ENCODE assay signal across 8 cellular contexts in genomic region chr7:29194594-29195417, GRCh38. TPM values are rescaled to one million over a fixed set of nuclear protein-coding genes. Genes with fewer than 3 reads are reported as not detected.
DNase-seq lines count a peak whose midpoint lies in the region; ATAC-seq, FAIRE-seq and TF ChIP-seq lines count a peak whose summit lies in the region.

TSS of gene CHN2 (plus strand) at chr7:29194775.

- TF ChIP-seq POLR2A in HepG2 (IDR thresholded peaks at IDR 0.05; ENCODE audit: insufficient read depth in 1 of 2, low read depth in 2 of 2, low read length in 2 of 2) (peak in 1 of 2 experiments; percentile 75; a peak in 2 of 4 replicates), GM12891 (IDR thresholded peaks at IDR 0.05; ENCODE audit: low read depth, low read length) (no peak)

- H3K9me3 Mint-ChIP-seq in activated B cell treated with CpG ODN at 0.5 μM for 24 hours = no peaks in the 10 kb centered on the region

- H3K4me1 Mint-ChIP-seq in activated B cell treated with CpG ODN at 0.5 μM for 24 hours = peaks cover 21% of the 10 kb centered on the region

- intact Hi-C loops in activated B cell treated with CpG ODN at 0.5 μM for 24 hours (cut with micrococcal nuclease) (no loop called here), HepG2 (cut with micrococcal nuclease; ENCODE audit: unreplicated experiment) (loop anchor here (5.0 kb wide), 4 partner anchors 32 to 747 kb away; no protein-coding TSS in a partner anchor)

- H3K4me3 ChIP-seq in HepG2 (replicated peaks in 1 of 3; ENCODE audit: insufficient read depth in 1 of 3, low read depth in 2 of 3, low read length in 3 of 3) = peak within 1 kb of the TSS; percentile 92 to 98 (median 98)

- TF ChIP-seq RAD21 in HepG2 (CRISPR knock-in tag; IDR thresholded peaks at IDR 0.05) = no peak; the same call in none of the 2 replicates

- peaks cover 42% of the 10 kb centered on the region for H3K27me3 Mint-ChIP-seq in activated B cell treated with CpG ODN at 0.5 μM for 24 hours

- CTCF ChIA-PET in activated B cell treated with CpG ODN at 0.5 μM for 24 hours (lab: Charles Lee) (no interaction called here), HepG2 (lab: Yijun Ruan, JAX; ENCODE audit: low intra/inter-chr PET ratio, low total read pairs) (no interaction called here)

- peak within 1 kb of the TSS; percentile 79 for H3K4me3 Mint-ChIP-seq in activated B cell treated with CpG ODN at 0.5 μM for 24 hours

- H3K4me1 ChIP-seq in HepG2 (ENCODE audit: insufficient read depth, low read length) = peaks cover 80% of the 10 kb centered on the region

- peak within 1 kb of the TSS; percentile 92 for H3K4me2 ChIP-seq in HepG2 (ENCODE audit: low read depth, low read length)

- TF ChIP-seq EP300 in HepG2 (IDR thresholded peaks at IDR 0.05; ENCODE audit: low read depth in 2 of 2, low read length in 2 of 2) (no peak), HepG2 (CRISPR knock-in tag; IDR thresholded peaks at IDR 0.05; ENCODE audit: borderline replicate concordance) (no peak)

- H3K79me2 ChIP-seq in HepG2 (ENCODE audit: insufficient read depth, low read length) = peaks cover 60% of the 10 kb centered on the region

- no peak within 1 kb of the TSS for H3K27ac Mint-ChIP-seq in activated B cell treated with CpG ODN at 0.5 μM for 24 hours

- no peaks in the 10 kb centered on the region for H3K36me3 Mint-ChIP-seq in activated B cell treated with CpG ODN at 0.5 μM for 24 hours (ENCODE audit: low read depth)

- H3K27me3 ChIP-seq in HepG2 (ENCODE audit: control insufficient read depth in 1 of 2, insufficient read depth in 2 of 2, low read length in 2 of 2) = no peaks in the 10 kb centered on the region; a peak in 1 of 5 replicates

- no peaks in the 10 kb centered on the region for H3K9me3 ChIP-seq in HepG2 (ENCODE audit: low read length)

- TF ChIP-seq CTCF in activated B cell treated with CpG ODN at 0.5 μM for 24 hours (IDR thresholded peaks at IDR 0.05) (no peak), HepG2 (CRISPR knock-in tag; IDR thresholded peaks at IDR 0.05) (peak; percentile 40; the same call in 1 of the 2 replicates)

- in situ Hi-C loops in HepG2 (cut with HindIII; ENCODE audit: extremely low pct_ligation_motif_present, low pct_unique_long_range_greater_than_20kb) = loop anchor here (5.0 kb wide), 1 partner anchor 142 kb away; no protein-coding TSS in a partner anchor

- DNase-seq in NCI-H146 treated with DMSO at 0.1 percent for 48 hours (lab: John Stamatoyannopoulos, UW; ENCODE audit: unreplicated experiment) = peak; percentile 58
- peak; percentile 26 for DNase-seq in activated B cell treated with CpG ODN at 0.5 μM for 24 hours
- peak; percentile 73 for DNase-seq in HepG2 (ENCODE audit: low spot score)
- DNase-seq in stimulated activated CD4-positive, alpha-beta T cell treated with anti-CD3 and anti-CD28 coated beads, Interleukin-2, amount 100 ng/mL, for 48 hours = peak; percentile 6 to 16
- no peak for DNase-seq in GM12891 (ENCODE audit: insufficient read length, low spot score)

- 0% methylated on average over 16 of the region's 88 CpGs for WGBS in HepG2 (ENCODE audit: low lambda C conversion rate)

- peak within 1 kb of the TSS; percentile 31 for H3K27ac ChIP-seq in cingulate gyrus (ENCODE audit: low read depth, low read length)
- H3K27ac ChIP-seq in HepG2 (ENCODE audit: extremely low read length, insufficient read depth, low read length) = peak within 1 kb of the TSS; percentile 88

- peak; percentile 52 for ATAC-seq in GM18498 (IDR thresholded peaks at IDR 0.05; ENCODE audit: unreplicated experiment)
- peak; percentile 69 for ATAC-seq in activated B cell treated with CpG ODN at 0.5 μM for 24 hours (ENCODE audit: low read depth)
- peak; percentile 78 for ATAC-seq in HepG2
- no peak for ATAC-seq in HG03025 (IDR thresholded peaks at IDR 0.05; ENCODE audit: low FRiP score, unreplicated experiment)

- H3K9ac ChIP-seq in HepG2 (ENCODE audit: insufficient read depth, low read depth, low read length) = peak within 1 kb of the TSS; percentile 91

- peak within 1 kb of the TSS; percentile 54 for H2AFZ ChIP-seq in HepG2 (ENCODE audit: low read length)

- FAIRE-seq in HepG2 (lab: Jason Lieb, UNC) (no peak), GM12891 (lab: Jason Lieb, UNC) (no peak)

- POLR2A ChIA-PET in activated B cell treated with CpG ODN at 0.5 μM for 24 hours (lab: Charles Lee) = no interaction called here
- POLR2A ChIA-PET in HepG2 (lab: Yijun Ruan, JAX) = interaction anchor here (0.6 to 5.9 kb wide), 10 partner anchors 10 to 110 kb away, joined by 3 to 42 read pairs (median 3); no protein-coding TSS in a partner anchor

- H4K20me1 ChIP-seq in HepG2 (ENCODE audit: insufficient read depth, low read length) = no peaks in the 10 kb centered on the region; the same call in 1 of the 2 replicates

- BruUV-seq in HepG2 (replicated peaks; lab: Mats Ljungman, UMichigan) = no TSS peak

- H3K36me3 ChIP-seq in HepG2 (replicated peaks in 1 of 2; ENCODE audit: control insufficient read depth in 1 of 2, insufficient read depth in 2 of 2, low read length in 2 of 2) = no peaks in the 10 kb centered on the region

TF ChIP-seq in HepG2, 621 proteins besides CTCF, POLR2A, EP300 and RAD21 (continues in another document):
- TF ChIP-seq ZNF235 (CRISPR knock-in tag; IDR thresholded peaks at IDR 0.05; ENCODE audit: borderline replicate concordance) (peak; percentile 92; the same call in 1 of the 2 replicates), SPEN (CRISPR knock-in tag; IDR thresholded peaks at IDR 0.05; ENCODE audit: low read depth) (peak; percentile 26; the same call in 1 of the 2 replicates), HDAC6 (IDR thresholded peaks at IDR 0.05; ENCODE audit: low read depth, low read length) (no peak), ZNF780A (CRISPR knock-in tag; IDR thresholded peaks at IDR 0.05) (0 out of 2 replicates have a peak, but pooled peaks have one; percentile 27), THAP11 (CRISPR knock-in tag; IDR thresholded peaks at IDR 0.05) (peak; percentile 51; the same call in 1 of the 2 replicates), ATF4 (CRISPR knock-in tag; IDR thresholded peaks at IDR 0.05) (peak in 1 of 2 experiments; percentile 21; a peak in 1 of 4 replicates), GATA4 (IDR thresholded peaks at IDR 0.05; ENCODE audit: borderline replicate concordance, low read depth) (0 out of 2 replicates have a peak, but pooled peaks have one; percentile 2)

TF ChIP-seq in GM12891, 5 proteins besides CTCF, POLR2A, EP300 and RAD21:
- TF ChIP-seq POLR2AphosphoS5 (IDR thresholded peaks at IDR 0.05; ENCODE audit: low read depth, low read length) (no peak), PAX5 (IDR thresholded peaks at IDR 0.05; ENCODE audit: insufficient read depth, low read length, severe bottlenecking) (no peak), SPI1 (IDR thresholded peaks at IDR 0.05; ENCODE audit: low read depth, low read length) (no peak), POU2F2 (IDR thresholded peaks at IDR 0.05; ENCODE audit: low read depth, low read length) (no peak), TAF1 (IDR thresholded peaks at IDR 0.05; ENCODE audit: low read depth, low read length) (no peak)

RNA-seq across cellular contexts. Expression of gene CHN2, which starts in this region (rescaled TPM):
- total RNA-seq in activated B cell treated with CpG ODN at 0.5 μM for 24 hours = 1.1 and 1.8 TPM in 2 replicates
- total RNA-seq in HepG2 (2016; rRNA removed; fragmentation: Illumina TruSeq; extraction: Trizol) = 23.5 and 28.6 TPM in 2 replicates
- 15.0 and 15.4 TPM in 2 replicates for total RNA-seq in HepG2 (2016; cell fraction: cytosol; rRNA removed; fragmentation: Illumina TruSeq; extraction: Trizol; ENCODE audit: low read depth)
- total RNA-seq in HepG2 (2016; cell fraction: insoluble cytoplasmic fraction; rRNA removed; fragmentation: Illumina TruSeq; extraction: Trizol) = 22.0 and 23.2 TPM in 2 replicates
- total RNA-seq in HepG2 (2016; cell fraction: membrane; rRNA removed; fragmentation: Illumina TruSeq; extraction: Trizol) = 19.9 and 22.8 TPM in 2 replicates
- total RNA-seq in HepG2 (2016; cell fraction: nucleus; rRNA removed; fragmentation: Illumina TruSeq; extraction: Trizol) = 29.6 and 33.8 TPM in 2 replicates
- 21.7 and 30.5 TPM in 2 replicates for polyA plus RNA-seq in HepG2 (2011; rRNA removed)
- polyA plus RNA-seq in HepG2 (2011; cell fraction: cytosol; rRNA removed) = 15.7 and 19.8 TPM in 2 replicates
- 16.7 and 17.0 TPM in 2 replicates for polyA plus RNA-seq in HepG2 (2011; cell fraction: nucleus; rRNA removed)
- 22.4 and 41.2 TPM in 2 replicates for polyA plus RNA-seq in HepG2 (2012)
- 10.8 and 11.3 TPM in 2 replicates for polyA plus RNA-seq in HepG2 (2016; cell fraction: cytosol; fragmentation: Illumina TruSeq; extraction: Trizol; ENCODE audit: low read depth)
- 23.9 and 24.0 TPM in 2 replicates for polyA plus RNA-seq in HepG2 (2016; cell fraction: insoluble cytoplasmic fraction; fragmentation: Illumina TruSeq; extraction: Trizol; ENCODE audit: low read depth)
- polyA plus RNA-seq in HepG2 (2016; cell fraction: membrane; fragmentation: Illumina TruSeq; extraction: Trizol; ENCODE audit: low read depth) = 15.8 and 19.6 TPM in 2 replicates
- polyA plus RNA-seq in HepG2 (2016; cell fraction: nucleus; fragmentation: Illumina TruSeq; extraction: Trizol; ENCODE audit: insufficient read depth, low read depth) = 21.1 and 21.8 TPM in 2 replicates
- 9.7 and 45.6 TPM in 2 replicates for polyA minus RNA-seq in HepG2 (2011; rRNA and poly(A)+ RNA removed; ENCODE audit: low replicate concordance)
- polyA minus RNA-seq in HepG2 (2011; cell fraction: cytosol; rRNA and poly(A)+ RNA removed) = 20.1 and 25.7 TPM in 2 replicates
- polyA minus RNA-seq in HepG2 (2011; cell fraction: nucleus; rRNA and poly(A)+ RNA removed) = 96.8 and 105 TPM in 2 replicates
- polyA plus RNA-seq in GM12891 (2012; ENCODE audit: low read depth, missing spikeins) = not detected
